19 cellular contexts compared by ENCODE assay signal in the genomic region with DNA sequence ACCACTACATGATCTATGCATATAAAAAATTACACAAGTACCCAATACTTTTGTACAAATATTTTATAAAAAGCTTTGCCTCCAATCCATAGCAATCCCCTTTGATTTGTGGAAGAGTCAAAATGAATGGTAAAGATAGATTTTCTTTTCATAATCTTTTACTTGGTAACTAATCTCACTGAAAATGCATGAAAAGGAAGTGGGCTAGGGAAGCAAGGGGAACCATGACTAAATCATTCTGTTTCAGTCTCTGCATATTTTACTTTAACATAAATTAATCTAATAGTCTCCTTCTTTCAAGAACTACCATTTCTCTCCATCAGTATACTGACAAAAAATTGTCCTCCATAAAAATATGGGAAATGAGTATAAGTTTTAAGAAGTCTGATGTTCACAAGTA.
DNase-seq lines count a peak whose midpoint lies in the region; ATAC-seq, FAIRE-seq and TF ChIP-seq lines count a peak whose summit lies in the region.
"Had no signal": no experiment of that assay in that cellular context is flagged by ENCODE, and none has a peak within 500 bp of the region (broad histone marks: within the 10 kb centered on the region; RNA-seq: fewer than 3 reads in every experiment).

No MANE protein-coding gene starts in this region.

- no peaks in the 10 kb centered on the region for H3K9me3 ChIP-seq in A549
- H3K9me3 ChIP-seq: BLaER1 had no signal

- no peak for TF ChIP-seq EP300 in A549 (IDR thresholded peaks at IDR 0.05)

- ATAC-seq in A549 (no peak), GM19351 (IDR thresholded peaks at IDR 0.05; ENCODE audit: unreplicated experiment) (peak; percentile 68), HG02973 (IDR thresholded peaks at IDR 0.05; ENCODE audit: unreplicated experiment) (peak; percentile 54), HG03378 (IDR thresholded peaks at IDR 0.05; ENCODE audit: unreplicated experiment) (peak; percentile 56), HG02884 (IDR thresholded peaks at IDR 0.05; ENCODE audit: unreplicated experiment) (no peak)
- ATAC-seq in stimulated activated naive CD8-positive, alpha-beta T cell treated with anti-CD3 and anti-CD28 coated beads, Interleukin-15, Interleukin-2, amounts not matched to agents 100 U/mL and 50 U/mL, for 24 hours: no peak
- ATAC-seq: GM23338 had no signal

- no peak for TF ChIP-seq RAD21 in A549 (conservative IDR thresholded peaks at IDR 0.05 in 1 of 2, IDR thresholded peaks at IDR 0.05 in 1 of 2)

- H3K4me1 ChIP-seq in A549: peaks cover 34% of the 10 kb centered on the region

- POLR2A ChIA-PET in A549 (lab: Yijun Ruan, JAX): interaction anchor here (2.1 kb wide), 1 partner anchor 35 kb away, joined by 5 read pairs; no protein-coding TSS in a partner anchor

- DNase-seq in A549 (ENCODE audit: low read depth in 1 of 2, low spot score in 1 of 2) (no peak), T-helper 9 cell (no peak), activated T-cell treated with anti-CD3 and anti-CD28 coated beads for 4 hours (no peak)
- DNase-seq in stimulated activated naive CD8-positive, alpha-beta T cell treated with anti-CD3 and anti-CD28 coated beads, Interleukin-15, Interleukin-2, amounts not matched to agents 100 U/mL and 50 U/mL, for 24 hours: no peak
- DNase-seq: AML-193, DMS53, GF-D8, H7 had no signal

- no peak for TF ChIP-seq POLR2A in A549 (IDR thresholded peaks at IDR 0.05; ENCODE audit: low read length)

- no peak for FAIRE-seq in A549 (lab: Jason Lieb, UNC)
- FAIRE-seq: GM19239, HepG2, HTR-8/SVneo had no signal

- H3K4me2 ChIP-seq in A549: no peak overlapping the region
- H3K4me2 ChIP-seq: BLaER1, GM23338, KMS-11 had no signal

- CTCF ChIA-PET in A549 (lab: Yijun Ruan, JAX): interaction anchor here (0.9 kb wide), 1 partner anchor 47 kb away, joined by 3 read pairs; no protein-coding TSS in a partner anchor

- no peak for TF ChIP-seq CTCF in A549 (IDR thresholded peaks at IDR 0.05)

- no peak overlapping the region for H3K4me3 ChIP-seq in A549
- H3K4me3 ChIP-seq: BLaER1, GM23338 had no signal

- peak overlapping the region; percentile 73 to 77; a peak in 5 of 6 replicates for H3K27ac ChIP-seq in A549
- H3K27ac ChIP-seq: 22Rv1, BLaER1, KMS-11 had no signal

TF ChIP-seq in A549, 52 proteins besides CTCF, POLR2A, EP300 and RAD21:
- TF ChIP-seq, protein P1, sequence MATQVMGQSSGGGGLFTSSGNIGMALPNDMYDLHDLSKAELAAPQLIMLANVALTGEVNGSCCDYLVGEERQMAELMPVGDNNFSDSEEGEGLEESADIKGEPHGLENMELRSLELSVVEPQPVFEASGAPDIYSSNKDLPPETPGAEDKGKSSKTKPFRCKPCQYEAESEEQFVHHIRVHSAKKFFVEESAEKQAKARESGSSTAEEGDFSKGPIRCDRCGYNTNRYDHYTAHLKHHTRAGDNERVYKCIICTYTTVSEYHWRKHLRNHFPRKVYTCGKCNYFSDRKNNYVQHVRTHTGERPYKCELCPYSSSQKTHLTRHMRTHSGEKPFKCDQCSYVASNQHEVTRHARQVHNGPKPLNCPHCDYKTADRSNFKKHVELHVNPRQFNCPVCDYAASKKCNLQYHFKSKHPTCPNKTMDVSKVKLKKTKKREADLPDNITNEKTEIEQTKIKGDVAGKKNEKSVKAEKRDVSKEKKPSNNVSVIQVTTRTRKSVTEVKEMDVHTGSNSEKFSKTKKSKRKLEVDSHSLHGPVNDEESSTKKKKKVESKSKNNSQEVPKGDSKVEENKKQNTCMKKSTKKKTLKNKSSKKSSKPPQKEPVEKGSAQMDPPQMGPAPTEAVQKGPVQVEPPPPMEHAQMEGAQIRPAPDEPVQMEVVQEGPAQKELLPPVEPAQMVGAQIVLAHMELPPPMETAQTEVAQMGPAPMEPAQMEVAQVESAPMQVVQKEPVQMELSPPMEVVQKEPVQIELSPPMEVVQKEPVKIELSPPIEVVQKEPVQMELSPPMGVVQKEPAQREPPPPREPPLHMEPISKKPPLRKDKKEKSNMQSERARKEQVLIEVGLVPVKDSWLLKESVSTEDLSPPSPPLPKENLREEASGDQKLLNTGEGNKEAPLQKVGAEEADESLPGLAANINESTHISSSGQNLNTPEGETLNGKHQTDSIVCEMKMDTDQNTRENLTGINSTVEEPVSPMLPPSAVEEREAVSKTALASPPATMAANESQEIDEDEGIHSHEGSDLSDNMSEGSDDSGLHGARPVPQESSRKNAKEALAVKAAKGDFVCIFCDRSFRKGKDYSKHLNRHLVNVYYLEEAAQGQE (IDR thresholded peaks at IDR 0.05): no peak
- no peak for TF ChIP-seq RARB (CRISPR knock-in tag; IDR thresholded peaks at IDR 0.05)
- no peak for TF ChIP-seq HOXA7 (CRISPR knock-in tag; IDR thresholded peaks at IDR 0.05)
- TF ChIP-seq ZSCAN20 (CRISPR knock-in tag; IDR thresholded peaks at IDR 0.05): no peak
- TF ChIP-seq TP53 (CRISPR knock-in tag; IDR thresholded peaks at IDR 0.05): no peak
- TF ChIP-seq, protein P2, sequence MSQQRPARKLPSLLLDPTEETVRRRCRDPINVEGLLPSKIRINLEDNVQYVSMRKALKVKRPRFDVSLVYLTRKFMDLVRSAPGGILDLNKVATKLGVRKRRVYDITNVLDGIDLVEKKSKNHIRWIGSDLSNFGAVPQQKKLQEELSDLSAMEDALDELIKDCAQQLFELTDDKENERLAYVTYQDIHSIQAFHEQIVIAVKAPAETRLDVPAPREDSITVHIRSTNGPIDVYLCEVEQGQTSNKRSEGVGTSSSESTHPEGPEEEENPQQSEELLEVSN (IDR thresholded peaks at IDR 0.05; ENCODE audit: borderline replicate concordance, low read depth): no peak
- TF ChIP-seq CHD2 (IDR thresholded peaks at IDR 0.05; ENCODE audit: low read length, partially characterized antibody): no peak
- TF ChIP-seq EHMT2 (IDR thresholded peaks at IDR 0.05; ENCODE audit: low read depth): no peak
- TF ChIP-seq KDM1A (IDR thresholded peaks at IDR 0.05; ENCODE audit: low read depth): no peak
- TF ChIP-seq ZFP36 (IDR thresholded peaks at IDR 0.05; ENCODE audit: borderline replicate concordance, partially characterized antibody): no peak
- no peak for TF ChIP-seq JUNB (IDR thresholded peaks at IDR 0.05)
- TF ChIP-seq, protein P3, sequence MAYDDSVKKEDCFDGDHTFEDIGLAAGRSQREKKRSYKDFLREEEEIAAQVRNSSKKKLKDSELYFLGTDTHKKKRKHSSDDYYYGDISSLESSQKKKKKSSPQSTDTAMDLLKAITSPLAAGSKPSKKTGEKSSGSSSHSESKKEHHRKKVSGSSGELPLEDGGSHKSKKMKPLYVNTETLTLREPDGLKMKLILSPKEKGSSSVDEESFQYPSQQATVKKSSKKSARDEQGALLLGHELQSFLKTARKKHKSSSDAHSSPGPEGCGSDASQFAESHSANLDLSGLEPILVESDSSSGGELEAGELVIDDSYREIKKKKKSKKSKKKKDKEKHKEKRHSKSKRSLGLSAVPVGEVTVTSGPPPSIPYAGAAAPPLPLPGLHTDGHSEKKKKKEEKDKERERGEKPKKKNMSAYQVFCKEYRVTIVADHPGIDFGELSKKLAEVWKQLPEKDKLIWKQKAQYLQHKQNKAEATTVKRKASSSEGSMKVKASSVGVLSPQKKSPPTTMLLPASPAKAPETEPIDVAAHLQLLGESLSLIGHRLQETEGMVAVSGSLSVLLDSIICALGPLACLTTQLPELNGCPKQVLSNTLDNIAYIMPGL (CRISPR knock-in tag; IDR thresholded peaks at IDR 0.05; ENCODE audit: borderline replicate concordance): no peak
- TF ChIP-seq, protein P4, sequence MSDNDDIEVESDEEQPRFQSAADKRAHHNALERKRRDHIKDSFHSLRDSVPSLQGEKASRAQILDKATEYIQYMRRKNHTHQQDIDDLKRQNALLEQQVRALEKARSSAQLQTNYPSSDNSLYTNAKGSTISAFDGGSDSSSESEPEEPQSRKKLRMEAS (IDR thresholded peaks at IDR 0.05): no peak
- TF ChIP-seq, protein P5, sequence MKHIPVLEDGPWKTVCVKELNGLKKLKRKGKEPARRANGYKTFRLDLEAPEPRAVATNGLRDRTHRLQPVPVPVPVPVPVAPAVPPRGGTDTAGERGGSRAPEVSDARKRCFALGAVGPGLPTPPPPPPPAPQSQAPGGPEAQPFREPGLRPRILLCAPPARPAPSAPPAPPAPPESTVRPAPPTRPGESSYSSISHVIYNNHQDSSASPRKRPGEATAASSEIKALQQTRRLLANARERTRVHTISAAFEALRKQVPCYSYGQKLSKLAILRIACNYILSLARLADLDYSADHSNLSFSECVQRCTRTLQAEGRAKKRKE (CRISPR knock-in tag; IDR thresholded peaks at IDR 0.05; ENCODE audit: low read depth): no peak

Comparison
In these comparisons a context has a peak if more than half of its experiments do, and no peak if none do; other contexts are left out.
1. ATAC-seq: peak in GM19351 (single experiment), HG02973 (single experiment) and HG03378 (single experiment); none in A549 (0 of 2), stimulated activated naive CD8-positive, alpha-beta T cell treated with anti-CD3 and anti-CD28 coated beads, Interleukin-15, Interleukin-2, amounts not matched to agents 100 U/mL and 50 U/mL, for 24 hours (single experiment) and HG02884 (single experiment).